In the genomic region with DNA sequence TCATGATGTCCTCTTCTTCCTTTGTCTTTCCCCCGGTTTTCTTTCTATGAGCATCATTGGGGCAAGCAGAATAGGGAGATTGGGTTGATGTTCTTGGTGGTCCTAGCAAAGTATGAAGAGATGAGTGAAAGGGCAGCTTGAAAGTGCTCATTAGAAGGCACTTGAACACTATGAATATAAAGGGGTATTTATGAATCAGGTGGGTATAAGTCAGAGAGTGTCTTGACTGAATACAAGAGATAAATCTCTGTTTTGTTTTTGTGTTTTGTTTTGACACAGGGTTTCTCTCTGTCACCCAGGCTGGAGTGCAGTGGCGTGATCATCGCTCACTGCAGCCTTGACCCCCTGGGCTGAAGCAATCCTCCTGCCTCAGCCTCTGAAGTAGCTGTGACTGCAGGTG, we compare ENCODE assay signal across 1 cellular context.
TF ChIP-seq lines count a peak whose summit lies in the region.

No MANE protein-coding gene starts in this region.

TF ChIP-seq in GM12878, 131 proteins besides CTCF, POLR2A, EP300 and RAD21:
- 0 out of 2 replicates have a peak, but pooled peaks have one; percentile 8 for TF ChIP-seq JUNB (IDR thresholded peaks at IDR 0.05)
